ENCODE assay signal across 8 cellular contexts in genomic region chr1:92960395-92961130, GRCh38. TPM values are rescaled to one million over a fixed set of nuclear protein-coding genes. Genes with fewer than 3 reads are reported as not detected.
DNase-seq lines count a peak whose midpoint lies in the region; ATAC-seq and TF ChIP-seq lines count a peak whose summit lies in the region.

No MANE protein-coding gene starts in this region.

- H3K9ac ChIP-seq in GM23248 (peak overlapping the region; percentile 89), Karpas-422 (ENCODE audit: low read length) (peak overlapping the region; percentile 52)

- H3K9me2 ChIP-seq in GM23248 (ENCODE audit: insufficient read depth), result no peaks in the 10 kb centered on the region
- H3K9me2 ChIP-seq in Karpas-422 (replicated peaks; ENCODE audit: insufficient read depth, low read length), result no peaks in the 10 kb centered on the region

- H3K4me1 ChIP-seq in GM23248 (ENCODE audit: insufficient read depth), result no peaks in the 10 kb centered on the region; the same call in 1 of the 2 replicates
- H3K4me1 ChIP-seq in Karpas-422 (ENCODE audit: low read length), result peaks cover 30% of the 10 kb centered on the region
- H3K4me1 ChIP-seq in osteoblast (ENCODE audit: insufficient read depth, low read length), result peaks cover 9% of the 10 kb centered on the region
- peaks cover 0 to 45% (median 13%) of the 10 kb centered on the region in 4 donors for H3K4me1 ChIP-seq in tibial artery

- H3K9me3 ChIP-seq in GM23248 (ENCODE audit: low read depth), result no peaks in the 10 kb centered on the region
- no peaks in the 10 kb centered on the region for H3K9me3 ChIP-seq in Karpas-422 (ENCODE audit: low read length)
- H3K9me3 ChIP-seq in osteoblast (ENCODE audit: low read depth, low read length), result no peaks in the 10 kb centered on the region
- no peaks in the 10 kb centered on the region for H3K9me3 ChIP-seq in tibial artery

- H3K79me2 ChIP-seq in GM23248 (ENCODE audit: insufficient read depth) (peaks cover 33% of the 10 kb centered on the region), Karpas-422 (ENCODE audit: low read length) (no peaks in the 10 kb centered on the region), osteoblast (ENCODE audit: insufficient read depth, low read length) (peaks cover 9% of the 10 kb centered on the region)

- H2AFZ ChIP-seq in GM23248 (peak overlapping the region; percentile 90), Karpas-422 (ENCODE audit: low read length) (peak overlapping the region; percentile 86; the same call in 1 of the 2 replicates), osteoblast (ENCODE audit: low read length) (peak overlapping the region; percentile 83)

- H4K20me1 ChIP-seq in GM23248 (ENCODE audit: insufficient read depth) (no peaks in the 10 kb centered on the region), Karpas-422 (ENCODE audit: insufficient read depth, low read depth, low read length) (no peaks in the 10 kb centered on the region), osteoblast (ENCODE audit: insufficient read depth, low read length) (no peaks in the 10 kb centered on the region)

- H3K4me2 ChIP-seq in GM23248 (ENCODE audit: unreplicated experiment), result peak overlapping the region; percentile 97
- peak overlapping the region; percentile 77 for H3K4me2 ChIP-seq in Karpas-422 (ENCODE audit: low read depth, low read length, poor library complexity, severe bottlenecking)
- peak overlapping the region; percentile 94 for H3K4me2 ChIP-seq in osteoblast (ENCODE audit: insufficient read depth, low read length)

- in situ Hi-C loops in GM23248 (cut with MboI), result no loop called here

- H3F3A ChIP-seq in GM23248 (ENCODE audit: insufficient read depth), result peaks cover 12% of the 10 kb centered on the region

- H3K4me3 ChIP-seq in GM23248 (peak overlapping the region; percentile 93), Karpas-422 (ENCODE audit: low read length) (peak overlapping the region; percentile 61), osteoblast (ENCODE audit: insufficient read depth, low read length) (peak overlapping the region; percentile 84), tibial artery (peak overlapping the region; percentile 63 to 78)

- peak; percentile 71 for TF ChIP-seq CTCF in osteoblast (IDR thresholded peaks at IDR 0.05; ENCODE audit: extremely low read depth, low read depth, low read length)
- peak; percentile 65 to 68 for TF ChIP-seq CTCF in tibial artery (IDR thresholded peaks at IDR 0.05)

- H3K9me3 Mint-ChIP-seq in activated naive CD4-positive, alpha-beta T cell treated with anti-CD3 and anti-CD28 coated beads, Interleukin-2, amount 50 U/mL, for 72 hours, result no peaks in the 10 kb centered on the region

- DNase-seq in ELF-1 (ENCODE audit: low read depth, low spot score), result peak; percentile 75
- peak; percentile 94 for DNase-seq in GM23248
- peak; percentile 63 for DNase-seq in Karpas-422
- DNase-seq in SHP77 (lab: John Stamatoyannopoulos, UW), result peak; percentile 83
- DNase-seq in activated naive CD4-positive, alpha-beta T cell treated with anti-CD3 and anti-CD28 coated beads, Interleukin-2, amount 50 U/mL, for 72 hours (ENCODE audit: low spot score in 2 of 2), result peak; percentile 58 to 70
- DNase-seq in glomerular visceral epithelial cell (ENCODE audit: extremely low spot score), result peak; percentile 78
- DNase-seq in osteoblast (ENCODE audit: insufficient read length, low spot score, missing footprints), result peak; percentile 92
- peak; percentile 78 to 84 for DNase-seq in tibial artery

- no peaks in the 10 kb centered on the region for H3K27me3 ChIP-seq in GM23248 (replicated peaks; ENCODE audit: insufficient read depth)
- H3K27me3 ChIP-seq in Karpas-422 (ENCODE audit: low read length), result no peaks in the 10 kb centered on the region
- peaks cover 6% of the 10 kb centered on the region for H3K27me3 ChIP-seq in osteoblast (ENCODE audit: insufficient read depth, low read length)
- no peaks in the 10 kb centered on the region for H3K27me3 ChIP-seq in tibial artery

- H3K36me3 Mint-ChIP-seq in activated naive CD4-positive, alpha-beta T cell treated with anti-CD3 and anti-CD28 coated beads, Interleukin-2, amount 50 U/mL, for 72 hours, result peaks cover 0 to 11% of the 10 kb centered on the region in 2 donors

- peak overlapping the region; percentile 97 for H3K27ac ChIP-seq in GM23248
- H3K27ac ChIP-seq in Karpas-422 (ENCODE audit: low read length), result no peak overlapping the region
- peak overlapping the region; percentile 88 for H3K27ac ChIP-seq in osteoblast (ENCODE audit: low read depth, low read length)
- peak overlapping the region; percentile 96 to 99 for H3K27ac ChIP-seq in tibial artery

- peak; percentile 53 to 58 for ATAC-seq in activated naive CD4-positive, alpha-beta T cell treated with anti-CD3 and anti-CD28 coated beads, Interleukin-2, amount 50 U/mL, for 72 hours

- H3K36me3 ChIP-seq in GM23248 (ENCODE audit: low read depth) (no peaks in the 10 kb centered on the region), Karpas-422 (ENCODE audit: insufficient read depth, low read length) (no peaks in the 10 kb centered on the region), osteoblast (ENCODE audit: insufficient read depth, low read length) (no peaks in the 10 kb centered on the region), tibial artery (no peaks in the 10 kb centered on the region)

- H3K27ac Mint-ChIP-seq in activated naive CD4-positive, alpha-beta T cell treated with anti-CD3 and anti-CD28 coated beads, Interleukin-2, amount 50 U/mL, for 72 hours, result peak overlapping the region; percentile 95 to 98

- intact Hi-C loops in tibial artery (cut with DNase I; ENCODE audit: low total_unique reads), result loop anchor here (10.0 kb wide), 1 partner anchor 106 kb away; no protein-coding TSS in a partner anchor

- 0 to 1% methylated on average over 42 of the region's 44 CpGs for WGBS in GM23248 (ENCODE audit: low coverage in 1 of 2, low lambda C conversion rate in 2 of 2, missing lambda C conversion rate in 2 of 2), 2 experiments

RNA-seq across cellular contexts. Expression of gene DIPK1A, which starts 0.7 kb away (rescaled TPM):
- total RNA-seq in GM23248 (2014; rRNA removed; shearing (Covaris generic)), result 22.3 and 26.6 TPM in 2 replicates
- 49.6 and 51.6 TPM in 2 replicates for polyA plus RNA-seq in GM23248 (2016; fragmentation: Nextera tagmentation; extraction: Ambion mirVana)
- total RNA-seq in Karpas-422 (2014; rRNA removed; shearing (Covaris generic); ENCODE audit: low replicate concordance), result 0.61 and 1.7 TPM in 2 replicates
- total RNA-seq in activated naive CD4-positive, alpha-beta T cell treated with anti-CD3 and anti-CD28 coated beads, Interleukin-2, amount 50 U/mL, for 72 hours, result 1 to 10 TPM; 5.8 to 8.0 TPM
- 29.0 and 29.8 TPM in 2 replicates for total RNA-seq in osteoblast
